Comparison of ENCODE assay signal across 20 cellular contexts in the genomic region with DNA sequence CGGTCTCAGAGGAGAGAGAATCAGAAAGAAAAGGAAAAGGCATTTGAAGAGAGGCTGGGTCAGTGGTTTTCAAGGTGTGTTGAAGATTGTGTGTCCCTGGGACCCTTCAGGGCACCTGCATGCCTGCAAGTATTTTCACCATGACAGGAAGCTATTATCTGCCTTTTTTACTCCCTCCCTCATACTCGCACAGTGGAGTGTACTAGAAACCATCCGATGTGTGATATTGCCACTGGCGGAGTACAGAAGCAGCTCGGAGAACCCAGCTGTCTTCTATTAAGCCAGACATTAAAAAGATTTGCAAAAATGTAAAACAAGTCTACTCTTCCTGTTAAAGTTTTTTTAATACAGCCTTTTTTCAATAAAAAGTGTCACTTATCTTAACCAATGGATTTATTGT. TPM values are rescaled to one million over a fixed set of nuclear protein-coding genes. Genes with fewer than 3 reads are reported as not detected.
"Had no signal": no experiment of that assay in that cellular context is flagged by ENCODE, and none has a peak within 500 bp of the region (broad histone marks: within the 10 kb centered on the region; RNA-seq: fewer than 3 reads in every experiment).

No MANE protein-coding gene starts in this region.

- DNase-seq: cortex of kidney; dorsolateral prefrontal cortex; effector CD8-positive, alpha-beta T cell; gastrocnemius medialis; immature natural killer cell; left lung; mesendoderm; naive B cell; nephron progenitor cell; psoas muscle; retina; right lobe of liver; spleen; stimulated activated CD4-positive, alpha-beta T cell treated with anti-CD3 and anti-CD28 coated beads, Interleukin-15, amount 100 ng/mL, for 24 hours; stimulated activated CD4-positive, alpha-beta T cell treated with anti-CD3 and anti-CD28 coated beads, Interleukin-1b, Interleukin-23, amount 100 ng/mL, for 48 hours; stimulated activated CD4-positive, alpha-beta T cell treated with anti-CD3 and anti-CD28 coated beads, Interleukin-4, amount 100 ng/mL, for 24 hours; stimulated activated naive CD4-positive, alpha-beta T cell; stomach had no signal

- H3K27ac ChIP-seq: dorsolateral prefrontal cortex, gastrocnemius medialis, left lung, psoas muscle, right lobe of liver, stomach had no signal

- H3K27me3 Mint-ChIP-seq: naive B cell had no signal

- H3K4me1 ChIP-seq: gastrocnemius medialis, psoas muscle, right lobe of liver, stomach had no signal

- H3K9me3 ChIP-seq: gastrocnemius medialis, left lung, psoas muscle, right lobe of liver, spleen, stomach had no signal

- H3K36me3 Mint-ChIP-seq: immature natural killer cell, naive B cell had no signal

- ATAC-seq: esophagus mucosa, right lobe of liver had no signal

- H3K27ac Mint-ChIP-seq: immature natural killer cell had no signal

- H3K27me3 ChIP-seq: dorsolateral prefrontal cortex, gastrocnemius medialis, left lung, right lobe of liver, spleen, stomach had no signal

- H3K36me3 ChIP-seq: gastrocnemius medialis, left lung, right lobe of liver, spleen, stomach had no signal

- H3K4me3 ChIP-seq: dorsolateral prefrontal cortex, gastrocnemius medialis, left lung, lung, psoas muscle, right lobe of liver, spleen, stomach had no signal

- H3K9me3 Mint-ChIP-seq: immature natural killer cell had no signal

- H3K4me3 Mint-ChIP-seq: immature natural killer cell, nephron progenitor cell had no signal

- H3K4me1 Mint-ChIP-seq: immature natural killer cell, nephron progenitor cell had no signal

RNA-seq across cellular contexts. Expression of gene RFX8, which starts 33.7 kb away (rescaled TPM):
- total RNA-seq: esophagus mucosa, right lobe of liver had no signal
- polyA plus RNA-seq: immature natural killer cell had no signal
